2 cellular contexts compared by ENCODE assay signal in genomic region chr15:98804057-98804380, GRCh38.
TF ChIP-seq lines count a peak whose summit lies in the region.

No MANE protein-coding gene starts in this region.

TF ChIP-seq in IMR-90, 13 proteins besides CTCF, POLR2A, EP300 and RAD21:
- TF ChIP-seq MAFK (IDR thresholded peaks at IDR 0.05; ENCODE audit: low read depth, low read length) (no peak), SMC3 (IDR thresholded peaks at IDR 0.05; ENCODE audit: low read depth, low read length) (no peak), USF2 (IDR thresholded peaks at IDR 0.05; ENCODE audit: low read depth, low read length) (no peak), NFE2L2 (IDR thresholded peaks at IDR 0.05; ENCODE audit: low read depth, low read length) (no peak), MXI1 (IDR thresholded peaks at IDR 0.05; ENCODE audit: borderline replicate concordance, low read depth, low read length) (no peak), FOS (IDR thresholded peaks at IDR 0.05; ENCODE audit: low read depth, low read length) (no peak), ELK1 (IDR thresholded peaks at IDR 0.05; ENCODE audit: borderline replicate concordance, low read depth, low read length) (no peak), CHD1 (IDR thresholded peaks at IDR 0.05; ENCODE audit: low read depth, low read length) (no peak), RFX5 (IDR thresholded peaks at IDR 0.05; ENCODE audit: low read depth, low read length) (no peak), CEBPB (IDR thresholded peaks at IDR 0.05; ENCODE audit: low read depth, low read length) (no peak), BHLHE40 (IDR thresholded peaks at IDR 0.05; ENCODE audit: low read depth, low read length) (no peak)

TF ChIP-seq in K562, 482 proteins besides CTCF, POLR2A, EP300 and RAD21:
- TF ChIP-seq ELF2 (CRISPR knock-in tag; IDR thresholded peaks at IDR 0.05) (no peak), ARID1B (IDR thresholded peaks at IDR 0.05) (no peak), STAT5B (CRISPR knock-in tag; IDR thresholded peaks at IDR 0.05) (no peak), SETDB1 (IDR thresholded peaks at IDR 0.05; ENCODE audit: low read length) (no peak), ZNF77 (CRISPR knock-in tag; IDR thresholded peaks at IDR 0.05) (no peak), ZNF121 (CRISPR knock-in tag; conservative IDR thresholded peaks at IDR 0.05) (no peak), FOSL1 (tag; conservative IDR thresholded peaks at IDR 0.05) (no peak), ZNF511 (CRISPR knock-in tag; IDR thresholded peaks at IDR 0.05) (no peak), RHOXF2B (CRISPR knock-in tag; conservative IDR thresholded peaks at IDR 0.05) (no peak), ZNF717 (CRISPR knock-in tag; IDR thresholded peaks at IDR 0.05) (no peak)
